ENCODE assay signal across 8 cellular contexts in genomic region chr5:6829150-6829784, GRCh38.
DNase-seq lines count a peak whose midpoint lies in the region; ATAC-seq, FAIRE-seq and TF ChIP-seq lines count a peak whose summit lies in the region.

No MANE protein-coding gene starts in this region.

- peak; percentile 16 for DNase-seq in activated CD4-positive, CD25-positive, alpha-beta regulatory T cell treated with anti-CD3 and anti-CD28 coated beads, Interleukin-2, amount 50 U/mL, for 16 hours (ENCODE audit: low read depth, low spot score)
- peak; percentile 52 to 56 for DNase-seq in stimulated activated CD4-positive, alpha-beta T cell treated with anti-CD3 and anti-CD28 coated beads, Interleukin-15, amount 100 ng/mL, for 48 hours (ENCODE audit: low read depth in 2 of 2)
- DNase-seq in DMS114 treated with DMSO at 0.1 percent for 48 hours (lab: John Stamatoyannopoulos, UW; ENCODE audit: unreplicated experiment) (no peak), D721Med (ENCODE audit: insufficient read length, low spot score) (no peak), brain microvascular endothelial cell (no peak), ascending aorta (ENCODE audit: low spot score in 2 of 2) (no peak)

- in situ Hi-C loops in brain microvascular endothelial cell (cut with HindIII; ENCODE audit: low pct_ligation_motif_present, low sequenced_read_pairs) = no loop called here

- H3K4me3 ChIP-seq in brain microvascular endothelial cell (ENCODE audit: low read depth, low read length) (no peak overlapping the region), ascending aorta (no peak overlapping the region)

- intact Hi-C loops in ascending aorta (cut with DNase I) = no loop called here

- H3K27me3 ChIP-seq in brain microvascular endothelial cell (replicated peaks) (no peaks in the 10 kb centered on the region), ascending aorta (no peaks in the 10 kb centered on the region)

- TF ChIP-seq CTCF in D721Med (IDR thresholded peaks at IDR 0.05; ENCODE audit: insufficient read depth, missing control alignments) (no peak), brain microvascular endothelial cell (IDR thresholded peaks at IDR 0.05; ENCODE audit: low read depth, low read length, missing control alignments) (no peak), ascending aorta (IDR thresholded peaks at IDR 0.05) (no peak)

- no peaks in the 10 kb centered on the region for H3K9me3 ChIP-seq in ascending aorta

- H3K36me3 ChIP-seq in brain microvascular endothelial cell (replicated peaks) = no peaks in the 10 kb centered on the region
- H3K36me3 ChIP-seq in ascending aorta = no peaks in the 10 kb centered on the region

- peaks cover 0 to 7% of the 10 kb centered on the region in 2 donors for H3K4me1 ChIP-seq in ascending aorta

- no peak for FAIRE-seq in D721Med (lab: Jason Lieb, UNC)

- peak; percentile 75 for ATAC-seq in GM18873 (IDR thresholded peaks at IDR 0.05; ENCODE audit: low FRiP score, unreplicated experiment)
- peak; percentile 63 for ATAC-seq in HG02763 (IDR thresholded peaks at IDR 0.05; ENCODE audit: unreplicated experiment)

- H3K27ac ChIP-seq in brain microvascular endothelial cell (no peak overlapping the region), ascending aorta (no peak overlapping the region)

Comparison
In these comparisons a context has a peak if more than half of its experiments do, and no peak if none do; other contexts are left out.
1. DNase-seq: peak in activated CD4-positive, CD25-positive, alpha-beta regulatory T cell treated with anti-CD3 and anti-CD28 coated beads, Interleukin-2, amount 50 U/mL, for 16 hours (single experiment) and stimulated activated CD4-positive, alpha-beta T cell treated with anti-CD3 and anti-CD28 coated beads, Interleukin-15, amount 100 ng/mL, for 48 hours (2 of 2); none in DMS114 treated with DMSO at 0.1 percent for 48 hours (single experiment), D721Med (single experiment), brain microvascular endothelial cell (single experiment) and ascending aorta (0 of 2).